8 cellular contexts compared by ENCODE assay signal in the genomic region with DNA sequence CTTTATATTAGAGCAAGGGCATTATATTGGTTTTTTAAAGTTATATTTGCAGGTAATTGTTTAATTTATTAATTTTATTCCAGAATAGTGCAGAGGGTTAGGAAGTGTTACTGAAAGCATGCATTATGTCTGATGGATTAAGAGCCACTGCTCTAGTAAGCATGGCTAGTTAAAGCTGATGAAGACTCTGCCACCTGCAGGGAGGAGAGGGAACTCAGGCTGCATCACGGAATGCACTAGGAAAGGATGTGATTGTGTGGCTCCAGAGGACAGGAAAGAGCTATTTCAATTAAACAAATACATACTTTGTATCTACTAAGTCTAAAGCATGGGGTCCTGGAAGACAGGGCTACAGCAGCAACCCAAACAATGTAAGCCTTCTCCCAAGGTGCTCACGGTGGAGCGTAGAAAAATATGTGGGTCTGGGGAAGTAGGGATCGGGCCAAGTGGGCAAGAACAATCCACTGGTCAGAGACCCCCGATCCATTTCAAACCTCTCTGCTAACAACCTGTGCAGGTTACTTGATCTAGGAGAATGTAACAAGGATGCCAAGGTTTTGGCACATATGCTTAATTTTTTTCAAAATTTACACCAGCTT. TPM values are rescaled to one million over a fixed set of nuclear protein-coding genes. Genes with fewer than 3 reads are reported as not detected.
DNase-seq lines count a peak whose midpoint lies in the region; ATAC-seq, FAIRE-seq and TF ChIP-seq lines count a peak whose summit lies in the region.

No MANE protein-coding gene starts in this region.

- no peak overlapping the region for H3K4ac ChIP-seq in trophoblast cell (ENCODE audit: low read depth, low read length)

- peak; percentile 78 to 96 (median 80) for TF ChIP-seq CTCF in HCT116 (IDR thresholded peaks at IDR 0.05 in 2 of 3, conservative IDR thresholded peaks at IDR 0.05 in 1 of 3; ENCODE audit: borderline replicate concordance in 1 of 3, insufficient read depth in 1 of 3, low read depth in 2 of 3, low read length in 2 of 3)
- peak in 4 of 6 experiments; percentile 44 to 92 (median 90) for TF ChIP-seq CTCF in Peyer's patch (IDR thresholded peaks at IDR 0.05)
- no peak for TF ChIP-seq CTCF in vagina (IDR thresholded peaks at IDR 0.05)

- intact Hi-C loops in HCT116 (cut with micrococcal nuclease) (loop anchor here (2.0 to 5.0 kb wide), 3 partner anchors 186 to 1686 kb away; no protein-coding TSS in a partner anchor), vagina (cut with DNase I) (no loop called here)

- H2BK120ac ChIP-seq in trophoblast cell (ENCODE audit: insufficient read depth, low read length, poor library complexity), result no peak overlapping the region

- no peak overlapping the region for H2BK5ac ChIP-seq in trophoblast cell (ENCODE audit: low read depth, low read length, poor library complexity)

- H3K27ac ChIP-seq in HCT116 (ENCODE audit: low read depth, low read length) (no peak overlapping the region), Peyer's patch (no peak overlapping the region), trophoblast cell (ENCODE audit: low read depth, low read length) (no peak overlapping the region), vagina (no peak overlapping the region)

- peak; percentile 86 for TF ChIP-seq RAD21 in HCT116 (IDR thresholded peaks at IDR 0.05; ENCODE audit: low read depth)

- no peak for FAIRE-seq in GM12892 (lab: Jason Lieb, UNC)

- H2AK5ac ChIP-seq in trophoblast cell (ENCODE audit: low read length), result no peak overlapping the region

- no peak overlapping the region for H4K8ac ChIP-seq in trophoblast cell (ENCODE audit: low read depth, low read length)

- H3K9me3 ChIP-seq in HCT116 (ENCODE audit: control insufficient read depth in 1 of 2, insufficient read depth in 1 of 2, low read depth in 1 of 2, low read length in 2 of 2), result no peaks in the 10 kb centered on the region
- H3K9me3 ChIP-seq in Peyer's patch, result peaks cover 0 to 5% (median 0%) of the 10 kb centered on the region in 4 donors
- peaks cover 3% of the 10 kb centered on the region for H3K9me3 ChIP-seq in trophoblast cell (ENCODE audit: insufficient read depth, low read depth, low read length)
- no peaks in the 10 kb centered on the region for H3K9me3 ChIP-seq in vagina

- no peak overlapping the region for H3K23ac ChIP-seq in trophoblast cell (ENCODE audit: low read length)

- TF ChIP-seq POLR2A in HCT116 (IDR thresholded peaks at IDR 0.05; ENCODE audit: borderline replicate concordance, extremely low read depth, insufficient read depth, insufficient read length) (no peak), Peyer's patch (IDR thresholded peaks at IDR 0.05) (no peak), vagina (IDR thresholded peaks at IDR 0.05) (no peak), GM12892 (IDR thresholded peaks at IDR 0.05; ENCODE audit: low read depth, low read length) (no peak)

- peak; percentile 99 for ATAC-seq in HCT116

- no peaks in the 10 kb centered on the region for H3K9me2 ChIP-seq in HCT116 (ENCODE audit: insufficient read depth)

- H2AFZ ChIP-seq in HCT116 (ENCODE audit: low read depth, low read length, poor library complexity, severe bottlenecking) (peak overlapping the region; percentile 84), trophoblast cell (ENCODE audit: insufficient read depth, low read length, poor library complexity) (no peak overlapping the region)

- no TSS peak for BruUV-seq in HCT116 (replicated peaks; lab: Mats Ljungman, UMichigan)

- H3K79me2 ChIP-seq in HCT116 (ENCODE audit: insufficient read depth, low read length), result no peaks in the 10 kb centered on the region
- H3K79me2 ChIP-seq in trophoblast cell (ENCODE audit: control insufficient read depth, insufficient read depth, low read length, poor library complexity), result no peaks in the 10 kb centered on the region

- H3K4me1 ChIP-seq in HCT116 (ENCODE audit: control insufficient read depth in 1 of 2, insufficient read depth in 2 of 2, low read length in 2 of 2), result no peaks in the 10 kb centered on the region
- no peaks in the 10 kb centered on the region for H3K4me1 ChIP-seq in Peyer's patch
- H3K4me1 ChIP-seq in trophoblast cell (ENCODE audit: control insufficient read depth in 1 of 2, insufficient read depth in 2 of 2, low read length in 2 of 2), result no peaks in the 10 kb centered on the region
- H3K4me1 ChIP-seq in vagina, result no peaks in the 10 kb centered on the region

- WGBS in trophoblast cell (ENCODE audit: extremely low coverage, insufficient coverage, insufficient read length), result no CpG with 5 or more reads among the region's 5 CpGs

- H4K91ac ChIP-seq in trophoblast cell (ENCODE audit: low read depth, low read length), result no peak overlapping the region

- RAD21 ChIA-PET in HCT116 (lab: Charles Lee; ENCODE audit: low non-redundant PET in 1 of 2, low total read pairs in 2 of 2, uncharacterized antibody in 2 of 2, unreplicated experiment in 2 of 2), result interaction anchor here in 1 of 2 experiments (1.0 kb wide), 1 partner anchor 1684 kb away, joined by 3 read pairs; no protein-coding TSS in a partner anchor

- CTCF ChIA-PET in HCT116 (lab: Charles Lee), result interaction anchor here (0.5 to 2.3 kb wide), 29 partner anchors 10 to 1684 kb away, joined by 3 to 15 read pairs (median 4); no protein-coding TSS in a partner anchor

- peak; percentile 27 for DNase-seq in Caki2 (ENCODE audit: low read depth)
- DNase-seq in HCT116 (ENCODE audit: low read depth, low spot score), result peak; percentile 60
- peak in 2 of 3 donors; percentile 68 to 80 for DNase-seq in Peyer's patch
- DNase-seq in fibroblast of gingiva (ENCODE audit: low read depth), result peak; percentile 58
- peak; percentile 11 to 54 for DNase-seq in trophoblast cell
- DNase-seq in vagina (ENCODE audit: extremely low spot score in 2 of 2), result no peak
- DNase-seq in GM12892 (ENCODE audit: insufficient read length), result no peak
- DNase-seq in NCI-H345 treated with DMSO at 0.1 percent for 48 hours (lab: John Stamatoyannopoulos, UW; ENCODE audit: unreplicated experiment), result no peak

- in situ Hi-C loops in Caki2 (cut with HindIII; ENCODE audit: low pct_unique_long_range_greater_than_20kb, low sequenced_read_pairs), result no loop called here

- H3K27me3 ChIP-seq in HCT116 (ENCODE audit: insufficient read depth, low read length) (no peaks in the 10 kb centered on the region), Peyer's patch (no peaks in the 10 kb centered on the region), trophoblast cell (ENCODE audit: insufficient read depth, low read length) (no peaks in the 10 kb centered on the region), vagina (no peaks in the 10 kb centered on the region)

- H3K79me1 ChIP-seq in trophoblast cell (ENCODE audit: low read length), result no peaks in the 10 kb centered on the region

- no peaks in the 10 kb centered on the region for H3K36me3 ChIP-seq in HCT116 (ENCODE audit: control insufficient read depth in 1 of 2, insufficient read depth in 2 of 2, low read length in 2 of 2)
- H3K36me3 ChIP-seq in Peyer's patch, result no peaks in the 10 kb centered on the region
- no peaks in the 10 kb centered on the region for H3K36me3 ChIP-seq in trophoblast cell (ENCODE audit: control insufficient read depth in 1 of 2, insufficient read depth in 2 of 2, low read length in 2 of 2)
- no peaks in the 10 kb centered on the region for H3K36me3 ChIP-seq in vagina

- H3K4me2 ChIP-seq in HCT116 (ENCODE audit: low read length), result no peak overlapping the region
- no peak overlapping the region for H3K4me2 ChIP-seq in trophoblast cell (ENCODE audit: low read length)

- no peak overlapping the region for H3K9ac ChIP-seq in HCT116 (ENCODE audit: low read length)
- no peak overlapping the region for H3K9ac ChIP-seq in trophoblast cell (ENCODE audit: low read length)

- no peak overlapping the region for H2BK12ac ChIP-seq in trophoblast cell (ENCODE audit: low read length)

- POLR2A ChIA-PET in HCT116 (lab: Charles Lee), result interaction anchor here (1.5 to 1.8 kb wide), 2 partner anchors 52 to 92 kb away, joined by 3 to 4 read pairs; a partner anchor contains a TSS

- no peak overlapping the region for H3K18ac ChIP-seq in trophoblast cell (ENCODE audit: low read length)

- H3K14ac ChIP-seq in trophoblast cell (ENCODE audit: low read length), result no peak overlapping the region

- H4K12ac ChIP-seq in trophoblast cell (ENCODE audit: low read depth, low read length), result no peak overlapping the region

- no peaks in the 10 kb centered on the region for H4K20me1 ChIP-seq in HCT116 (ENCODE audit: insufficient read depth)

- H3K4me3 ChIP-seq in HCT116 (replicated peaks in 1 of 2; ENCODE audit: low read depth in 1 of 2, low read length in 2 of 2) (no peak overlapping the region), Peyer's patch (no peak overlapping the region), trophoblast cell (ENCODE audit: low read depth, low read length) (no peak overlapping the region), vagina (no peak overlapping the region)

TF ChIP-seq in HCT116, 20 proteins besides CTCF, POLR2A, EP300 and RAD21 (continues in another document):
- no peak for TF ChIP-seq FOSL1 (IDR thresholded peaks at IDR 0.05; ENCODE audit: low read depth)
- no peak for TF ChIP-seq ELF1 (IDR thresholded peaks at IDR 0.05; ENCODE audit: borderline replicate concordance, low read depth)

RNA-seq across cellular contexts. Expression of a gene that starts 15.3 kb away (rescaled TPM):
- total RNA-seq in Caki2 (2014; rRNA removed; shearing (Covaris generic); ENCODE audit: low replicate concordance), result not detected in 2 replicates
- not detected for total RNA-seq in HCT116 (2021; ENCODE audit: unreplicated experiment)
- polyA plus RNA-seq in HCT116 (2012), result not detected in 2 replicates
- total RNA-seq in Peyer's patch, result not detected
- polyA plus RNA-seq in trophoblast cell (2013), result not detected in 2 replicates
- total RNA-seq in vagina, result not detected
- polyA plus RNA-seq in GM12892 (2012; ENCODE audit: missing spikeins), result not detected

RNA-seq across cellular contexts. Expression of a gene that starts 48.3 kb away (rescaled TPM):
- total RNA-seq in Caki2 (2014; rRNA removed; shearing (Covaris generic); ENCODE audit: low replicate concordance), result 4.0 and 11.0 TPM in 2 replicates
- 14.3 TPM for total RNA-seq in HCT116 (2021; ENCODE audit: unreplicated experiment)
- polyA plus RNA-seq in HCT116 (2012), result 4.5 and 7.1 TPM in 2 replicates
- 100 to 1,000 TPM in 2 of 4 donors, 10 to 100 TPM in 2; 39.6 to 118 (median 96.0) TPM for total RNA-seq in Peyer's patch
- 2.5 and 2.7 TPM in 2 replicates for polyA plus RNA-seq in trophoblast cell (2013)
- total RNA-seq in vagina, result 48.4 TPM
- polyA plus RNA-seq in GM12892 (2012; ENCODE audit: missing spikeins), result not detected

RNA-seq across cellular contexts. Expression of a gene that starts 52.9 kb away (rescaled TPM):
- 33.1 and 46.4 TPM in 2 replicates for total RNA-seq in Caki2 (2014; rRNA removed; shearing (Covaris generic); ENCODE audit: low replicate concordance)
- total RNA-seq in HCT116 (2021; ENCODE audit: unreplicated experiment), result 20.1 TPM
- 9.0 and 12.7 TPM in 2 replicates for polyA plus RNA-seq in HCT116 (2012)
- 100 to 1,000 TPM in 2 of 4 donors, 10 to 100 TPM in 2; 81.7 to 194 (median 104) TPM for total RNA-seq in Peyer's patch
- polyA plus RNA-seq in trophoblast cell (2013), result 2.7 and 2.9 TPM in 2 replicates
- total RNA-seq in vagina, result 16.2 TPM
- 4.6 TPM for polyA plus RNA-seq in GM12892 (2012; ENCODE audit: missing spikeins)

Comparison
In these comparisons a context has a peak if more than half of its experiments do, and no peak if none do; other contexts are left out.
1. DNase-seq: peak in Caki2 (single experiment), HCT116 (single experiment), Peyer's patch (2 of 3), fibroblast of gingiva (single experiment) and trophoblast cell (2 of 2); none in vagina (0 of 2), GM12892 (single experiment) and NCI-H345 treated with DMSO at 0.1 percent for 48 hours (single experiment).
2. CTCF ChIP-seq: peak in HCT116 (3 of 3) and Peyer's patch (4 of 6); none in vagina (0 of 3).